ENCODE assay signal across 26 cellular contexts in the genomic region with DNA sequence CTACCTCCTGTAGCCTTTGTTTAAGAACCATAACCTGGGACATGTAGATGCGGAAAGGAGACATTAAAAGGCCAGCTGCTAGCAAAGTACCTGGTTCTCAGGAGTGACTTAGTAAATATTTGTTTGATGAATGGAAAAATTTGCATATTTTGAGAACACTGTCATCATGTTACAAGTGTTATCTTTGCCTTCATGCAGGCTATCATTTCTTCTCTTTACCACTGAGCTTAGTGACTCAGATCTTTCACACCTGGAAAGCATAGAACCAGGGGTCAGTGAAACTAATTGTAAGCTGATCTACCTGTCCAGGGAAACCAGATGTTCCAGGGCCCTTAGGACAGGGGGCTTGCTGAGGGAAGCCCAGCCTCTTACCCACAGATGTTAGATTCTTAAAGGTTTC. TPM values are rescaled to one million over a fixed set of nuclear protein-coding genes. Genes with fewer than 3 reads are reported as not detected.
DNase-seq lines count a peak whose midpoint lies in the region; ATAC-seq and TF ChIP-seq lines count a peak whose summit lies in the region.
"Had no signal": no experiment of that assay in that cellular context is flagged by ENCODE, and none has a peak within 500 bp of the region (broad histone marks: within the 10 kb centered on the region; RNA-seq: fewer than 3 reads in every experiment).

No MANE protein-coding gene starts in this region.

- H3K4me1 ChIP-seq in mammary epithelial cell (ENCODE audit: insufficient read depth, low read length) (peaks cover 53% of the 10 kb centered on the region), foreskin keratinocyte (peaks cover 37% of the 10 kb centered on the region), upper lobe of right lung (no peaks in the 10 kb centered on the region)
- H3K4me1 ChIP-seq: Caco-2 had no signal

- H3K4me3 ChIP-seq in mammary epithelial cell (replicated peaks in 1 of 3; ENCODE audit: insufficient read depth in 1 of 3, low read depth in 2 of 3, low read length in 3 of 3), result no peak overlapping the region
- H3K4me3 ChIP-seq in upper lobe of right lung, result no peak overlapping the region
- H3K4me3 ChIP-seq: SK-N-MC had no signal

- no peak overlapping the region for H2AFZ ChIP-seq in mammary epithelial cell (ENCODE audit: low read depth, low read length)

- H3K27ac Mint-ChIP-seq in Calu3 (ENCODE audit: unreplicated experiment), result peak overlapping the region; percentile 22

- H3K4me1 Mint-ChIP-seq in Calu3 (ENCODE audit: low read depth, unreplicated experiment), result peaks cover 34% of the 10 kb centered on the region

- H3K36me3 ChIP-seq in mammary epithelial cell (ENCODE audit: insufficient read depth, low read length) (no peaks in the 10 kb centered on the region), upper lobe of right lung (no peaks in the 10 kb centered on the region)

- DNase-seq in Calu3 (no peak), DMS53 treated with DMSO at 0.1 percent for 48 hours (lab: John Stamatoyannopoulos, UW; ENCODE audit: unreplicated experiment) (peak; percentile 88), mammary epithelial cell (peak; percentile 76), foreskin keratinocyte (peak; percentile 75 to 83), upper lobe of right lung (no peak), hepatic stellate cell (ENCODE audit: low spot score) (no peak)
- DNase-seq: C1 segment of cervical spinal cord; Caco-2; CD4-positive, alpha-beta memory T cell; DMS 273 treated with DMSO at 0.1 percent for 48 hours; H7; KBM-7; MM.1S; NCI-H1048; NCI-H1417 treated with DMSO at 0.1 percent for 48 hours; NCI-H187 treated with DMSO at 0.1 percent for 48 hours; NCI-H2171 treated with DMSO at 0.1 percent for 48 hours; NCI-H446 treated with DMSO at 0.1 percent for 48 hours; NCI-H69; SIG-M5 had no signal

- peaks cover 5% of the 10 kb centered on the region for H3K36me3 Mint-ChIP-seq in Calu3 (ENCODE audit: insufficient read depth, unreplicated experiment)
- H3K36me3 Mint-ChIP-seq: CD4-positive, alpha-beta memory T cell had no signal

- H3K4me3 Mint-ChIP-seq in Calu3 (ENCODE audit: low read depth, unreplicated experiment), result no peak overlapping the region
- H3K4me3 Mint-ChIP-seq: CD4-positive, alpha-beta memory T cell had no signal

- H3K27ac ChIP-seq in mammary epithelial cell (ENCODE audit: insufficient read depth, low read depth, low read length) (peak overlapping the region; percentile 43), foreskin keratinocyte (peak overlapping the region; percentile 70), upper lobe of right lung (no peak overlapping the region)
- H3K27ac ChIP-seq: SK-N-MC had no signal

- no peak overlapping the region for H3K4me2 ChIP-seq in mammary epithelial cell (ENCODE audit: insufficient read depth, low read depth, low read length)

- dilution Hi-C loops in mammary epithelial cell (cut with HindIII; ENCODE audit: low sequenced_read_pairs), result no loop called here

- 100% methylated on average over 1 of the region's 1 CpG for WGBS in mammary epithelial cell (ENCODE audit: low coverage, missing lambda C conversion rate)

- H3K9me3 Mint-ChIP-seq in Calu3 (ENCODE audit: low read depth, unreplicated experiment), result no peaks in the 10 kb centered on the region
- H3K9me3 Mint-ChIP-seq: CD4-positive, alpha-beta memory T cell had no signal

- in situ Hi-C loops in mammary epithelial cell (cut with MboI; ENCODE audit: low sequenced_read_pairs in 2 of 2), result no loop called here

- TF ChIP-seq CTCF in Calu3 (IDR thresholded peaks at IDR 0.05; ENCODE audit: unreplicated experiment), result no peak
- TF ChIP-seq CTCF in mammary epithelial cell (conservative IDR thresholded peaks at IDR 0.05 in 1 of 2, IDR thresholded peaks at IDR 0.05 in 1 of 2; ENCODE audit: extremely low read depth in 1 of 2, insufficient read depth in 1 of 2, low read depth in 1 of 2, low read length in 2 of 2), result no peak
- no peak for TF ChIP-seq CTCF in foreskin keratinocyte (conservative IDR thresholded peaks at IDR 0.05)
- TF ChIP-seq CTCF in upper lobe of right lung (IDR thresholded peaks at IDR 0.05), result no peak

- H3K27me3 ChIP-seq in mammary epithelial cell (ENCODE audit: insufficient read depth, low read length), result no peaks in the 10 kb centered on the region
- H3K27me3 ChIP-seq in foreskin keratinocyte, result no peaks in the 10 kb centered on the region
- peaks cover 18% of the 10 kb centered on the region for H3K27me3 ChIP-seq in upper lobe of right lung

- ATAC-seq in foreskin keratinocyte, result peak; percentile 56
- no peak for ATAC-seq in upper lobe of right lung
- no peak for ATAC-seq in HG02571 (IDR thresholded peaks at IDR 0.05; ENCODE audit: unreplicated experiment)

- H3K9me3 ChIP-seq in mammary epithelial cell (replicated peaks; ENCODE audit: insufficient read depth, low read length) (peaks cover 4% of the 10 kb centered on the region), upper lobe of right lung (no peaks in the 10 kb centered on the region)
- H3K9me3 ChIP-seq: Caco-2 had no signal

- H3K27me3 Mint-ChIP-seq in Calu3 (ENCODE audit: unreplicated experiment), result peaks cover 23% of the 10 kb centered on the region

- no peak overlapping the region for H3K9ac ChIP-seq in mammary epithelial cell (ENCODE audit: insufficient read depth, low read length)

- BruUV-seq in Calu3 (replicated peaks; lab: Mats Ljungman, UMichigan) (no TSS peak), mammary epithelial cell (replicated peaks; lab: Mats Ljungman, UMichigan) (no TSS peak)

- H3K79me2 ChIP-seq in mammary epithelial cell (ENCODE audit: insufficient read depth, low read length), result no peaks in the 10 kb centered on the region

- intact Hi-C loops in Calu3 (cut with micrococcal nuclease; ENCODE audit: unreplicated experiment), result no loop called here
- intact Hi-C loops in mammary epithelial cell (cut with micrococcal nuclease), result no loop called here
- intact Hi-C loops in upper lobe of right lung (cut with DNase I), result no loop called here

- H4K20me1 ChIP-seq in mammary epithelial cell (ENCODE audit: insufficient read depth, low read length), result no peaks in the 10 kb centered on the region

- CTCF ChIA-PET in Calu3 (lab: Charles Lee), result interaction anchor here (0.7 to 1.3 kb wide), 4 partner anchors 16 to 375 kb away, joined by 3 read pairs; no protein-coding TSS in a partner anchor
- CTCF ChIA-PET in mammary epithelial cell (lab: Charles Lee; ENCODE audit: low non-redundant PET), result interaction anchor here (0.6 to 1.7 kb wide), 4 partner anchors 21 to 456 kb away, joined by 3 to 9 read pairs (median 6); no protein-coding TSS in a partner anchor

RNA-seq across cellular contexts. Expression of a gene that starts 5.4 kb away (rescaled TPM):
- total RNA-seq in Calu3 (2022) (0.83 TPM in 1 of 2 replicates, not detected in the other), mammary epithelial cell (10 to 100 TPM in 1 of 2 donors, 1 to 10 TPM in 1; 2.4 to 30.8 TPM), foreskin keratinocyte (1.3 and 20.1 TPM in 2 replicates), upper lobe of right lung (not detected)
- polyA plus RNA-seq in mammary epithelial cell (1.1 TPM), foreskin keratinocyte (1.7 and 23.1 TPM in 2 replicates)
- not detected for polyA minus RNA-seq in mammary epithelial cell
- total RNA-seq: A673; Caco-2; CD4-positive, alpha-beta memory T cell; G401 had no signal

RNA-seq across cellular contexts. Expression of a gene that starts 18.7 kb away (rescaled TPM):
- total RNA-seq in Calu3 (2022) (not detected in 2 replicates), mammary epithelial cell (not detected), foreskin keratinocyte (not detected in 2 replicates), upper lobe of right lung (not detected)
- polyA plus RNA-seq in mammary epithelial cell (not detected), foreskin keratinocyte (not detected in 2 replicates)
- polyA minus RNA-seq in mammary epithelial cell, result not detected
- total RNA-seq: A673; Caco-2; CD4-positive, alpha-beta memory T cell; Daoy; G401; T-helper 1 cell treated with Interleukin-12 subunit alpha and Interleukin-12 subunit beta and Interleukin-4 antibody, amounts not matched to agents 30 ng/mL and 1 ng/mL, for 36 hours had no signal
- polyA plus RNA-seq: CD4-positive, alpha-beta memory T cell had no signal

RNA-seq across cellular contexts. Expression of a gene that starts 42.6 kb away (rescaled TPM):
- 35.3 and 42.2 TPM in 2 replicates for total RNA-seq in Calu3 (2022)
- 10 to 100 TPM; 14.5 to 78.4 TPM for total RNA-seq in mammary epithelial cell
- 13.5 TPM for polyA plus RNA-seq in mammary epithelial cell
- polyA minus RNA-seq in mammary epithelial cell, result 47.3 TPM
- 10.3 and 12.2 TPM in 2 replicates for total RNA-seq in foreskin keratinocyte
- 6.0 and 6.4 TPM in 2 replicates for polyA plus RNA-seq in foreskin keratinocyte
- 40.1 TPM for total RNA-seq in upper lobe of right lung

RNA-seq across cellular contexts. Expression of a gene that starts 47.7 kb away (rescaled TPM):
- total RNA-seq in Calu3 (2022), result 57.9 and 119 TPM in 2 replicates
- 10 to 100 TPM; 27.2 to 35.4 TPM for total RNA-seq in mammary epithelial cell
- 32.4 TPM for polyA plus RNA-seq in mammary epithelial cell
- 13.4 TPM for polyA minus RNA-seq in mammary epithelial cell
- total RNA-seq in foreskin keratinocyte, result 35.3 and 55.5 TPM in 2 replicates
- 36.6 and 54.5 TPM in 2 replicates for polyA plus RNA-seq in foreskin keratinocyte
- 157 TPM for total RNA-seq in upper lobe of right lung
- total RNA-seq: A673, G401 had no signal

Comparison
In these comparisons a context has a peak if more than half of its experiments do, and no peak if none do; other contexts are left out.
1. DNase-seq: peak in DMS53 treated with DMSO at 0.1 percent for 48 hours (single experiment), mammary epithelial cell (single experiment) and foreskin keratinocyte (2 of 2); none in Calu3 (single experiment), upper lobe of right lung (single experiment) and hepatic stellate cell (single experiment).